ENCODE assay signal across 19 cellular contexts in the genomic region with DNA sequence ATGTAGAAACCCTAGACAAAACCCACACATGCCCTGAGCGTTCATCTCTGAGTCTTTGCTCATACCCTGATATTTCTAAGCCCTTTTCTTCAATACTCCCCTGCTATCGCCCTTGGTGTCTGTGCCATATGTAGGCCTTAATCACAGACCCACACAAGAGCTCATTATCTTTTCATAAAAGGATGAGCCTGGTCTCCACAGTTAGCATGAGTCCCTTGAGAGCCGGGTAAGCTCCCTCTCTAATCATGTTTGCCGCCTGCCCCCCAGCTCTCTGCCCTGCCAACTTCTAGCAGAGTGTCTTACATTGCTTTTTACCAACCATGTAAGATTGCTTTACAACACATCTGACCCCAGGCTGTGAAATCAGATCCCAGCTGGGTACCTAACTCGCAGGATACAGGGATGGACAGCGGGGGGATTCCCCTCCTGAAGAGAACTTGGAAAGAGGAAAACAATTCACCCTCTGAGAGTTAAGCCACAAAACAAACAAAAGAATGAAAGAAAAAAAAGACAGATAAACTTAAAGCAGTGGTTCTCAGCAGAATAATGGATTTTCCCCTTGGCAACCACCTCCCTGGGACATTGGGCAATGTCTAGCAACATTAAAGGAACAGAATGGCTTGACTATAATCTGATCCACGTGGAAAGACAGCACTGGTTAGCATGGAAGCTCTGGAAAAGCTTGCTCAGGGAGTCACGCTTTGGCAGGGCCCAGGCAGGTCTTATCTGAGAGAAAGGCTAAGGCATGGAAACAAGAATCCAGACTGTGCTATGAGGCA. TPM values are rescaled to one million over a fixed set of nuclear protein-coding genes. Genes with fewer than 3 reads are reported as not detected.
DNase-seq lines count a peak whose midpoint lies in the region; ATAC-seq, FAIRE-seq and TF ChIP-seq lines count a peak whose summit lies in the region.
"Had no signal": no experiment of that assay in that cellular context is flagged by ENCODE, and none has a peak within 500 bp of the region (broad histone marks: within the 10 kb centered on the region; RNA-seq: fewer than 3 reads in every experiment).

No MANE protein-coding gene starts in this region.

- no peaks in the 10 kb centered on the region for H3K79me2 ChIP-seq in neural progenitor cell (ENCODE audit: low read depth)

- peaks cover 22% of the 10 kb centered on the region for H3F3A ChIP-seq in neural progenitor cell (ENCODE audit: low read depth)

- H3K27ac Mint-ChIP-seq in neural progenitor cell = peak overlapping the region; percentile 91
- H3K27ac Mint-ChIP-seq: stimulated activated memory B cell treated with anti-CD40 and anti-IgM and Interleukin-4, amounts not matched to agents 10 μg/mL and 1 μg/mL and 100 μg/mL, for 72 hours had no signal

- no peaks in the 10 kb centered on the region for H3K9me3 ChIP-seq in neural progenitor cell (ENCODE audit: low read depth)
- H3K9me3 ChIP-seq in esophagus muscularis mucosa = no peaks in the 10 kb centered on the region
- H3K9me3 ChIP-seq: prostate gland, SJSA1 had no signal

- H4K20me1 ChIP-seq in neural progenitor cell (ENCODE audit: low read depth) = no peaks in the 10 kb centered on the region

- H3K4me2 ChIP-seq in neural progenitor cell = peak overlapping the region; percentile 40

- no peak for TF ChIP-seq CTCF in D721Med (IDR thresholded peaks at IDR 0.05; ENCODE audit: insufficient read depth, missing control alignments)
- no peak for TF ChIP-seq CTCF in neural progenitor cell (IDR thresholded peaks at IDR 0.05)
- TF ChIP-seq CTCF in esophagus muscularis mucosa (IDR thresholded peaks at IDR 0.05) = no peak

- peaks cover 11% of the 10 kb centered on the region for H3K9me3 Mint-ChIP-seq in neural progenitor cell

- no peak for TF ChIP-seq POLR2A in esophagus muscularis mucosa (IDR thresholded peaks at IDR 0.05; ENCODE audit: low read depth)

- ATAC-seq in GM19035 (IDR thresholded peaks at IDR 0.05; ENCODE audit: unreplicated experiment) = no peak
- ATAC-seq: esophagus mucosa; stimulated activated memory B cell treated with anti-CD40 and anti-IgM and Interleukin-4, amounts not matched to agents 10 μg/mL and 1 μg/mL and 100 μg/mL, for 72 hours had no signal

- H3K27me3 Mint-ChIP-seq in neural progenitor cell (ENCODE audit: insufficient read depth, low read depth) = peaks cover 9% of the 10 kb centered on the region
- H3K27me3 Mint-ChIP-seq: stimulated activated memory B cell treated with anti-CD40 and anti-IgM and Interleukin-4, amounts not matched to agents 10 μg/mL and 1 μg/mL and 100 μg/mL, for 72 hours had no signal

- intact Hi-C loops in esophagus muscularis mucosa (cut with DNase I) = no loop called here

- H3K4me3 ChIP-seq in neural progenitor cell = no peak overlapping the region
- H3K4me3 ChIP-seq in esophagus muscularis mucosa = no peak overlapping the region
- H3K4me3 ChIP-seq: prostate gland, SJSA1 had no signal

- TF ChIP-seq EP300 in esophagus muscularis mucosa (IDR thresholded peaks at IDR 0.05) = no peak

- H2AFZ ChIP-seq in neural progenitor cell (replicated peaks) = no peak overlapping the region

- peaks cover 18% of the 10 kb centered on the region for H3K4me1 Mint-ChIP-seq in neural progenitor cell
- H3K4me1 Mint-ChIP-seq: CD8-positive, alpha-beta memory T cell; stimulated activated memory B cell treated with anti-CD40 and anti-IgM and Interleukin-4, amounts not matched to agents 10 μg/mL and 1 μg/mL and 100 μg/mL, for 72 hours had no signal

- DNase-seq in D721Med (ENCODE audit: insufficient read length, low spot score) (peak; percentile 41), NCI-H2227 treated with DMSO at 0.1 percent for 48 hours (lab: John Stamatoyannopoulos, UW) (peak; percentile 74), brain pericyte (ENCODE audit: low read depth, low spot score) (peak; percentile 79), neural progenitor cell (ENCODE audit: low spot score) (peak; percentile 81), CD1c-positive myeloid dendritic cell (ENCODE audit: extremely low spot score) (no peak), NCI-H2171 (lab: John Stamatoyannopoulos, UW) (no peak), esophagus muscularis mucosa (ENCODE audit: extremely low spot score) (no peak)
- DNase-seq: activated gamma-delta T cell treated with Interleukin-2 at 50 U/mL for 16 hours; CD8-positive, alpha-beta memory T cell; cerebellar nuclear complex; HCEC 1CT; NCI-H748 treated with DMSO at 0.1 percent for 48 hours; stimulated activated CD4-positive, alpha-beta T cell treated with anti-CD3 and anti-CD28 coated beads, Interleukin-4, amount 100 ng/mL, for 24 hours had no signal

- peak overlapping the region; percentile 43 for H3K4me3 Mint-ChIP-seq in neural progenitor cell
- H3K4me3 Mint-ChIP-seq: CD8-positive, alpha-beta memory T cell; stimulated activated memory B cell treated with anti-CD40 and anti-IgM and Interleukin-4, amounts not matched to agents 10 μg/mL and 1 μg/mL and 100 μg/mL, for 72 hours had no signal

- H3K27me3 ChIP-seq in neural progenitor cell (peaks cover 24% of the 10 kb centered on the region), esophagus muscularis mucosa (no peaks in the 10 kb centered on the region)
- H3K27me3 ChIP-seq: SJSA1 had no signal

- peak; percentile 69 for FAIRE-seq in D721Med (lab: Jason Lieb, UNC)
- FAIRE-seq: TTC549 had no signal

- H3K36me3 Mint-ChIP-seq in neural progenitor cell = peaks cover 3% of the 10 kb centered on the region
- H3K36me3 Mint-ChIP-seq: stimulated activated memory B cell treated with anti-CD40 and anti-IgM and Interleukin-4, amounts not matched to agents 10 μg/mL and 1 μg/mL and 100 μg/mL, for 72 hours had no signal

- H3K9ac ChIP-seq in neural progenitor cell = no peak overlapping the region

- peak overlapping the region; percentile 73 for H3K27ac ChIP-seq in neural progenitor cell
- no peak overlapping the region for H3K27ac ChIP-seq in esophagus muscularis mucosa (replicated peaks in 1 of 4)
- H3K27ac ChIP-seq: prostate gland, SJSA1 had no signal

- 87% methylated on average over 8 of the region's 8 CpGs for WGBS in esophagus muscularis mucosa

- no peaks in the 10 kb centered on the region for H3K36me3 ChIP-seq in neural progenitor cell
- no peaks in the 10 kb centered on the region for H3K36me3 ChIP-seq in esophagus muscularis mucosa
- H3K36me3 ChIP-seq: prostate gland, SJSA1 had no signal

- H3K4me1 ChIP-seq in neural progenitor cell = peaks cover 17% of the 10 kb centered on the region
- no peaks in the 10 kb centered on the region for H3K4me1 ChIP-seq in esophagus muscularis mucosa
- H3K4me1 ChIP-seq: prostate gland had no signal

RNA-seq across cellular contexts. Expression of a gene that starts 39.4 kb away (rescaled TPM):
- total RNA-seq in neural progenitor cell (ENCODE audit: low replicate concordance) (0.93 TPM in 1 of 2 replicates, not detected in the other), esophagus muscularis mucosa (not detected)
- total RNA-seq: CD8-positive, alpha-beta memory T cell; esophagus mucosa; prostate gland; SJSA1 had no signal

Comparison
In these comparisons a context has a peak if more than half of its experiments do, and no peak if none do; other contexts are left out.
1. DNase-seq: peak in D721Med (single experiment), NCI-H2227 treated with DMSO at 0.1 percent for 48 hours (single experiment), brain pericyte (single experiment) and neural progenitor cell (single experiment); none in CD1c-positive myeloid dendritic cell (single experiment), NCI-H2171 (single experiment) and esophagus muscularis mucosa (single experiment).